15 cellular contexts compared by ENCODE assay signal in genomic region chr1:3992103-3992556, GRCh38.
DNase-seq lines count a peak whose midpoint lies in the region; TF ChIP-seq lines count a peak whose summit lies in the region.
"Had no signal": no experiment of that assay in that cellular context is flagged by ENCODE, and none has a peak within 500 bp of the region (broad histone marks: within the 10 kb centered on the region; RNA-seq: fewer than 3 reads in every experiment).

No MANE protein-coding gene starts in this region.

- peaks cover 10% of the 10 kb centered on the region for H3K9me3 ChIP-seq in mesenchymal stem cell (ENCODE audit: control insufficient read depth, low read length)
- H3K9me3 ChIP-seq in esophagus muscularis mucosa, result no peaks in the 10 kb centered on the region
- H3K9me3 ChIP-seq: body of pancreas had no signal

- H4K91ac ChIP-seq in mesenchymal stem cell (ENCODE audit: low read length), result no peak overlapping the region

- no peak overlapping the region for H3K14ac ChIP-seq in mesenchymal stem cell (ENCODE audit: low read length in 2 of 2)

- H3K36me3 ChIP-seq in mesenchymal stem cell (ENCODE audit: control insufficient read depth in 1 of 2, insufficient read depth in 2 of 2, low read depth in 1 of 2, low read length in 2 of 2), result no peaks in the 10 kb centered on the region
- H3K36me3 ChIP-seq in esophagus muscularis mucosa, result no peaks in the 10 kb centered on the region
- H3K36me3 ChIP-seq: heart left ventricle, stomach had no signal

- H2AFZ ChIP-seq in mesenchymal stem cell (ENCODE audit: low read depth, low read length), result no peak overlapping the region

- peaks cover 2% of the 10 kb centered on the region for H3K27me3 Mint-ChIP-seq in activated T-helper 1 cell treated with anti-CD3 and anti-CD28 coated beads, Interleukin-12 subunit alpha, Interleukin-12 subunit beta, Interleukin-2, Interleukin-4 antibody, amounts not matched to agents 30 ng/mL and 10 ng/mL and 1 ng/mL, durations not matched to agents 14 hours and 24 hours and 36 hours (ENCODE audit: insufficient read depth)

- H3K4ac ChIP-seq in mesenchymal stem cell (ENCODE audit: low read depth in 1 of 2, low read length in 2 of 2), result no peak overlapping the region

- no peak overlapping the region for H2AK5ac ChIP-seq in mesenchymal stem cell (ENCODE audit: low read length, severe bottlenecking)

- TF ChIP-seq CTCF in esophagus muscularis mucosa (IDR thresholded peaks at IDR 0.05), result no peak

- TF ChIP-seq EP300 in esophagus muscularis mucosa (IDR thresholded peaks at IDR 0.05), result no peak

- H3K9me3 Mint-ChIP-seq in activated T-helper 1 cell treated with anti-CD3 and anti-CD28 coated beads, Interleukin-12 subunit alpha, Interleukin-12 subunit beta, Interleukin-2, Interleukin-4 antibody, amounts not matched to agents 30 ng/mL and 10 ng/mL and 1 ng/mL, durations not matched to agents 14 hours and 24 hours and 36 hours, result no peaks in the 10 kb centered on the region

- no peak overlapping the region for H3K23ac ChIP-seq in mesenchymal stem cell (ENCODE audit: low read length in 2 of 2)

- H3K36me3 Mint-ChIP-seq in activated T-helper 1 cell treated with anti-CD3 and anti-CD28 coated beads, Interleukin-12 subunit alpha, Interleukin-12 subunit beta, Interleukin-2, Interleukin-4 antibody, amounts not matched to agents 30 ng/mL and 10 ng/mL and 1 ng/mL, durations not matched to agents 14 hours and 24 hours and 36 hours (ENCODE audit: low read depth), result no peaks in the 10 kb centered on the region

- TF ChIP-seq POLR2A in esophagus muscularis mucosa (IDR thresholded peaks at IDR 0.05; ENCODE audit: low read depth), result no peak

- H2BK5ac ChIP-seq in mesenchymal stem cell (ENCODE audit: low read depth, low read length, poor library complexity, severe bottlenecking), result no peak overlapping the region

- H3K4me1 Mint-ChIP-seq in activated T-helper 1 cell treated with anti-CD3 and anti-CD28 coated beads, Interleukin-12 subunit alpha, Interleukin-12 subunit beta, Interleukin-2, Interleukin-4 antibody, amounts not matched to agents 30 ng/mL and 10 ng/mL and 1 ng/mL, durations not matched to agents 14 hours and 24 hours and 36 hours (ENCODE audit: low read depth), result no peaks in the 10 kb centered on the region

- no peaks in the 10 kb centered on the region for H3K79me1 ChIP-seq in mesenchymal stem cell (replicated peaks; ENCODE audit: low read length, poor library complexity, severe bottlenecking)

- intact Hi-C loops in activated T-helper 1 cell treated with anti-CD3 and anti-CD28 coated beads, Interleukin-12 subunit alpha, Interleukin-12 subunit beta, Interleukin-2, Interleukin-4 antibody, amounts not matched to agents 30 ng/mL and 10 ng/mL and 1 ng/mL, durations not matched to agents 14 hours and 24 hours and 36 hours (cut with micrococcal nuclease), result no loop called here
- intact Hi-C loops in esophagus muscularis mucosa (cut with DNase I), result no loop called here

- no peak overlapping the region for H4K8ac ChIP-seq in mesenchymal stem cell (ENCODE audit: low read length)

- H2BK15ac ChIP-seq in mesenchymal stem cell (ENCODE audit: low read depth, poor library complexity, severe bottlenecking), result no peak overlapping the region

- peak overlapping the region; percentile 25 for H3K27ac Mint-ChIP-seq in activated T-helper 1 cell treated with anti-CD3 and anti-CD28 coated beads, Interleukin-12 subunit alpha, Interleukin-12 subunit beta, Interleukin-2, Interleukin-4 antibody, amounts not matched to agents 30 ng/mL and 10 ng/mL and 1 ng/mL, durations not matched to agents 14 hours and 24 hours and 36 hours
- H3K27ac Mint-ChIP-seq: endodermal cell had no signal

- H3K18ac ChIP-seq in mesenchymal stem cell (ENCODE audit: low read depth in 1 of 2, low read length in 2 of 2), result no peak overlapping the region

- H3K4me2 ChIP-seq in mesenchymal stem cell (ENCODE audit: low read length, poor library complexity, severe bottlenecking), result no peak overlapping the region

- no peak overlapping the region for H2BK12ac ChIP-seq in mesenchymal stem cell (ENCODE audit: low read length in 2 of 2)

- no peak overlapping the region for H3K27ac ChIP-seq in mesenchymal stem cell (ENCODE audit: low read length, poor library complexity, severe bottlenecking)
- H3K27ac ChIP-seq in esophagus muscularis mucosa (replicated peaks in 1 of 4), result no peak overlapping the region
- H3K27ac ChIP-seq: body of pancreas, heart left ventricle, psoas muscle, stomach had no signal

- no peak overlapping the region for H3K9ac ChIP-seq in mesenchymal stem cell (ENCODE audit: low read length)

- no peak overlapping the region for H3K4me3 Mint-ChIP-seq in activated T-helper 1 cell treated with anti-CD3 and anti-CD28 coated beads, Interleukin-12 subunit alpha, Interleukin-12 subunit beta, Interleukin-2, Interleukin-4 antibody, amounts not matched to agents 30 ng/mL and 10 ng/mL and 1 ng/mL, durations not matched to agents 14 hours and 24 hours and 36 hours
- H3K4me3 Mint-ChIP-seq: endodermal cell had no signal

- H3K4me1 ChIP-seq in mesenchymal stem cell (ENCODE audit: control insufficient read depth, insufficient read depth, low read depth, low read length) (no peaks in the 10 kb centered on the region), esophagus muscularis mucosa (no peaks in the 10 kb centered on the region)
- H3K4me1 ChIP-seq: body of pancreas, heart left ventricle, psoas muscle, stomach had no signal

- no peak overlapping the region for H3K4me3 ChIP-seq in Jurkat, Clone E6-1 (ENCODE audit: low read length)
- H3K4me3 ChIP-seq in mesenchymal stem cell (ENCODE audit: insufficient read depth in 1 of 2, low read depth in 1 of 2, low read length in 2 of 2) (no peak overlapping the region), esophagus muscularis mucosa (no peak overlapping the region)
- H3K4me3 ChIP-seq: body of pancreas, heart left ventricle, psoas muscle, stomach had no signal

- H2BK120ac ChIP-seq in mesenchymal stem cell (ENCODE audit: low read depth, low read length), result no peak overlapping the region

- DNase-seq in activated effector memory CD4-positive, alpha-beta T cell treated with anti-CD3 and anti-CD28 coated beads, Interleukin-2, amount 50 U/mL, for 16 hours, result peak; percentile 62
- no peak for DNase-seq in activated effector memory CD4-positive, alpha-beta T cell treated with Interleukin-2 at 50 U/mL for 16 hours
- peak; percentile 14 for DNase-seq in Jurkat, Clone E6-1 (ENCODE audit: low read depth, low spot score)
- no peak for DNase-seq in activated T-helper 1 cell treated with anti-CD3 and anti-CD28 coated beads, Interleukin-12 subunit alpha, Interleukin-12 subunit beta, Interleukin-2, Interleukin-4 antibody, amounts not matched to agents 30 ng/mL and 10 ng/mL and 1 ng/mL, durations not matched to agents 14 hours and 24 hours and 36 hours (ENCODE audit: low spot score)
- DNase-seq in mesenchymal stem cell (peak; percentile 0), SW480 (ENCODE audit: low spot score) (no peak), esophagus muscularis mucosa (ENCODE audit: extremely low spot score) (no peak), retina (no peak)
- DNase-seq: body of pancreas, endodermal cell, heart left ventricle, left cardiac atrium, NCI-H2227 treated with DMSO at 0.1 percent for 48 hours, psoas muscle, stomach had no signal

- no peaks in the 10 kb centered on the region for H3K27me3 ChIP-seq in mesenchymal stem cell (ENCODE audit: control insufficient read depth in 1 of 2, insufficient read depth in 1 of 2, low read length in 2 of 2)
- H3K27me3 ChIP-seq in esophagus muscularis mucosa, result peaks cover 0 to 62% (median 0%) of the 10 kb centered on the region in 4 donors
- H3K27me3 ChIP-seq: body of pancreas had no signal

- 87% methylated on average over 2 of the region's 2 CpGs for WGBS in mesenchymal stem cell
- 96% methylated on average over 2 of the region's 2 CpGs for WGBS in esophagus muscularis mucosa

Comparison
In these comparisons a context has a peak if more than half of its experiments do, and no peak if none do; other contexts are left out.
1. DNase-seq: peak in activated effector memory CD4-positive, alpha-beta T cell treated with anti-CD3 and anti-CD28 coated beads, Interleukin-2, amount 50 U/mL, for 16 hours (single experiment), Jurkat, Clone E6-1 (single experiment) and mesenchymal stem cell (single experiment); none in activated effector memory CD4-positive, alpha-beta T cell treated with Interleukin-2 at 50 U/mL for 16 hours (single experiment), activated T-helper 1 cell treated with anti-CD3 and anti-CD28 coated beads, Interleukin-12 subunit alpha, Interleukin-12 subunit beta, Interleukin-2, Interleukin-4 antibody, amounts not matched to agents 30 ng/mL and 10 ng/mL and 1 ng/mL, durations not matched to agents 14 hours and 24 hours and 36 hours (single experiment), SW480 (single experiment), esophagus muscularis mucosa (single experiment) and retina (single experiment).